23 cellular contexts compared by ENCODE assay signal in genomic region chr7:107502154-107502553, GRCh38.
"Had no signal": no experiment of that assay in that cellular context is flagged by ENCODE, and none has a peak within 500 bp of the region (broad histone marks: within the 10 kb centered on the region; RNA-seq: fewer than 3 reads in every experiment).

No MANE protein-coding gene starts in this region.

- H3K27ac ChIP-seq: body of pancreas, brain microvascular endothelial cell, breast epithelium, VCaP had no signal

- H3K27me3 ChIP-seq: body of pancreas, brain microvascular endothelial cell, breast epithelium had no signal

- ATAC-seq: activated naive CD4-positive, alpha-beta T cell treated with anti-CD3 and anti-CD28 coated beads, Interleukin-2, amount 50 U/mL, for 72 hours; activated T-cell treated with anti-CD3 and anti-CD28 coated beads, Interleukin-2, amount 50 U/mL, for 4 hours; activated T-cell treated with anti-CD3 and anti-CD28 coated beads, Interleukin-2, amount 50 U/mL, for 72 hours; activated T-helper 17 cell treated with anti-CD3 and anti-CD28 coated beads, Interleukin-2, amount 50 U/mL, for 72 hours; body of pancreas had no signal

- DNase-seq: activated B cell treated with CpG ODN at 0.5 μM for 24 hours; activated CD4-positive, alpha-beta T cell treated with anti-CD3 and anti-CD28 coated beads, Interleukin-2, amount 50 U/mL, for 1 hour; activated CD4-positive, CD25-positive, alpha-beta regulatory T cell treated with anti-CD3 and anti-CD28 coated beads, Interleukin-2, amount 50 U/mL, for 72 hours; activated effector memory CD4-positive, alpha-beta T cell treated with anti-CD3 and anti-CD28 coated beads, Interleukin-2, amount 50 U/mL, for 16 hours; activated gamma-delta T cell treated with Interleukin-2 at 50 U/mL for 16 hours; activated naive CD4-positive, alpha-beta T cell; activated naive CD4-positive, alpha-beta T cell treated with anti-CD3 and anti-CD28 coated beads, Interleukin-2, amount 50 U/mL, for 16 hours; activated T-cell treated with anti-CD3 and anti-CD28 coated beads for 4 hours; activated T-cell treated with anti-CD3 and anti-CD28 coated beads, Interleukin-2, amount 50 U/mL, for 1 hour; activated T-cell treated with anti-CD3 and anti-CD28 coated beads, Interleukin-2, amount 50 U/mL, for 4 hours; amniotic stem cell; aorta; central memory CD4-positive, alpha-beta T cell; T-helper 9 cell had no signal

- H3K36me3 ChIP-seq: brain microvascular endothelial cell, breast epithelium had no signal

- H3K4me3 ChIP-seq: body of pancreas, breast epithelium had no signal

- H3K9me3 ChIP-seq: body of pancreas, breast epithelium had no signal

- FAIRE-seq: astrocyte, colon had no signal
